Comparison of ENCODE assay signal across 17 cellular contexts in the genomic region with DNA sequence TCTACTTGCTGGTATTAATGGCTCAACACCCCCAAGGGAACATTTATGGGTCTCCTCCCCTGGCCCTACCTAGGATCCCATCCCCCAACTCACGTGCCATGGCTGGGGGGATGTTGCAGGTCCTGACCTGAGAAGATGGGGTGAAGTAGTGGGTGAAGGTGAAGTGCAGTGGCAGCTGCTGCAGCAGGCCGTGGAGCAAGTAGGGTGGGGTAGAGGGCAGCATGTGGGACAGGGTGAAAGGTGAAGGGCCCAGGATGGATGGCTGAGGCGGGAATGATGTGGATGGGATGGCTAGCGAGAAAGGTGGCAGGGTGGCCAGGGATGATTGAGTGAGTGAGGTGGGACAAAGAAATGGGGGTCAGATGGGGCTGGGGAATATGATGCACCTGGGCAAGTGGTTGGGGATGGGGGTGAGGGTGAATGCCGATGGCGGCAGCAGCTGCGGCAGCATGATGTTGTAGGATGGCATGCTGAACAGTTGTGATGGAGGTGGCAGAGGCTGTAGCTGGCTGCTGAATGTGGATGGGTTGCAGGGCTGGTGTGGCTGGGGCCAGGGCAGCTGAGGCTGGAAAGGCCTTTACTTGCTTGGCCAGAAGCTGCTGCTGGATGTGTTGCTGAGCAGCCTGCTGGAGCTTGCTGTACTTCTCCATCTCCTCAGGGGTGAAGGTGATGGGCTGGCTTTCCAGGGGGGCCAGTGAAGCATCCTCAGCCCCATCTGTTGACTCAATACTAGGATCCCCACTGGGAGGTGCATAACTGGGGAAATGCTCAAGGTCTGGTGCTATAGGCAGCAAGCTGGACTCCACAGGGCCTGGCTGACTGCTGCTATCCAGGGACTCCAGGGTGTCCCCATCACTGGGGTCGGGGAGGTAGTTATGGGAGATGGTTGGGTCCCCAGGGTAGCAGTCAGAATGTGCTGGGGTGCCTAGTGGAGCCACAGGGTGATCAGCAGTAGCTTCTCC. TPM values are rescaled to one million over a fixed set of nuclear protein-coding genes. Genes with fewer than 3 reads are reported as not detected.
DNase-seq lines count a peak whose midpoint lies in the region; ATAC-seq, FAIRE-seq and TF ChIP-seq lines count a peak whose summit lies in the region.
"Had no signal": no experiment of that assay in that cellular context is flagged by ENCODE, and none has a peak within 500 bp of the region (broad histone marks: within the 10 kb centered on the region; RNA-seq: fewer than 3 reads in every experiment).

No MANE protein-coding gene starts in this region.

- no peaks in the 10 kb centered on the region for H3K79me2 ChIP-seq in GM12878 (ENCODE audit: control insufficient read depth, insufficient read depth, low read length)

- no peak for TF ChIP-seq RAD21 in GM12878 (IDR thresholded peaks at IDR 0.05; ENCODE audit: insufficient read depth, low read depth, low read length)

- RAD21 ChIA-PET in GM12878 (lab: Charles Lee; ENCODE audit: unreplicated experiment) = interaction anchor here (5.3 kb wide), 1 partner anchor 125 kb away, joined by 31 read pairs; no protein-coding TSS in a partner anchor

- H3K9me3 Mint-ChIP-seq in memory B cell = no peaks in the 10 kb centered on the region
- H3K9me3 Mint-ChIP-seq in type B pancreatic cell = no peaks in the 10 kb centered on the region
- H3K9me3 Mint-ChIP-seq: CD4-positive, alpha-beta T cell had no signal

- no peaks in the 10 kb centered on the region for H3K27me3 ChIP-seq in left ventricle myocardium inferior (ENCODE audit: low read depth)
- H3K27me3 ChIP-seq in GM12878 (replicated peaks in 1 of 2; ENCODE audit: control insufficient read depth in 2 of 2, insufficient read depth in 2 of 2, low read length in 1 of 2) = no peaks in the 10 kb centered on the region

- H3K4me1 Mint-ChIP-seq in memory B cell (peaks cover 4% of the 10 kb centered on the region), type B pancreatic cell (ENCODE audit: unreplicated experiment) (no peaks in the 10 kb centered on the region)

- FAIRE-seq in GM12878 (lab: Jason Lieb, UNC) = no peak

- no peak for DNase-seq in Right ventricle myocardium superior
- DNase-seq in left ventricle myocardium inferior = no peak
- DNase-seq in GM12878 (ENCODE audit: low read depth, low spot score) = no peak
- no peak for DNase-seq in memory B cell (ENCODE audit: low spot score in 2 of 2)
- peak; percentile 50 for DNase-seq in type B pancreatic cell (ENCODE audit: extremely low spot score, unreplicated experiment)
- DNase-seq in ureter (ENCODE audit: low spot score) = no peak
- DNase-seq: AML-193; CD4-positive, alpha-beta T cell; GF-D8; KBM-7; NCI-H1048; NCI-H226; NCI-H526 treated with DMSO at 0.1 percent for 48 hours; PC-3 had no signal

- peaks cover 69% of the 10 kb centered on the region for H3K36me3 ChIP-seq in left ventricle myocardium inferior
- peaks cover 19 to 33% of the 10 kb centered on the region in 2 experiments for H3K36me3 ChIP-seq in GM12878 (ENCODE audit: control insufficient read depth in 2 of 2, insufficient read depth in 2 of 2, low read length in 1 of 2)

- TF ChIP-seq EP300 in GM12878 (IDR thresholded peaks at IDR 0.05; ENCODE audit: borderline replicate concordance in 1 of 2, control insufficient read depth in 1 of 2, low read depth in 2 of 2, low read length in 2 of 2) = no peak

- no peak overlapping the region for H3K27ac ChIP-seq in left ventricle myocardium inferior (replicated peaks)
- H3K27ac ChIP-seq in GM12878 (ENCODE audit: control insufficient read depth, insufficient read depth) = no peak overlapping the region

- H3K36me3 Mint-ChIP-seq in memory B cell (peaks cover 35% of the 10 kb centered on the region), type B pancreatic cell (peaks cover 22% of the 10 kb centered on the region)

- H3K27ac Mint-ChIP-seq in memory B cell = peak overlapping the region; percentile 40
- H3K27ac Mint-ChIP-seq in type B pancreatic cell = no peak overlapping the region
- H3K27ac Mint-ChIP-seq: CD4-positive, alpha-beta T cell had no signal

- ATAC-seq in Right ventricle myocardium superior (ENCODE audit: poor library complexity) (peak; percentile 9), GM12878 (no peak), memory B cell (ENCODE audit: low read depth) (no peak), GM21390 (IDR thresholded peaks at IDR 0.05; ENCODE audit: unreplicated experiment) (no peak), GM18867 (IDR thresholded peaks at IDR 0.05; ENCODE audit: unreplicated experiment) (no peak)
- ATAC-seq: HCT116, PC-3 had no signal

- SMC1A ChIA-PET in GM12878 (lab: Charles Lee; ENCODE audit: uncharacterized antibody, unreplicated experiment) = interaction anchor here (3.0 kb wide), 1 partner anchor 126 kb away, joined by 13 read pairs; no protein-coding TSS in a partner anchor

- H3K4me1 ChIP-seq in left ventricle myocardium inferior = no peaks in the 10 kb centered on the region
- peaks cover 5% of the 10 kb centered on the region for H3K4me1 ChIP-seq in GM12878 (ENCODE audit: control insufficient read depth, insufficient read depth, low read length)

- H2AFZ ChIP-seq in GM12878 (ENCODE audit: control insufficient read depth, low read depth, low read length) = no peak overlapping the region

- intact Hi-C loops in Right ventricle myocardium superior (cut with DNase I) = loop anchor here (5.0 kb wide), 1 partner anchor 125 kb away; no protein-coding TSS in a partner anchor
- intact Hi-C loops in left ventricle myocardium inferior (cut with micrococcal nuclease) = no loop called here
- intact Hi-C loops in GM12878 (cut with micrococcal nuclease; ENCODE audit: unreplicated experiment) = no loop called here

- H3K9me3 ChIP-seq in left ventricle myocardium inferior (replicated peaks) (no peaks in the 10 kb centered on the region), GM12878 (replicated peaks; ENCODE audit: control insufficient read depth, insufficient read depth, low read length) (no peaks in the 10 kb centered on the region)

- CTCF ChIA-PET in GM12878 (lab: Yijun Ruan, JAX) = interaction anchor here (0.9 to 8.1 kb wide), 4 partner anchors 30 to 125 kb away, joined by 3 to 97 read pairs (median 3); no protein-coding TSS in a partner anchor

- no TSS peak for BruUV-seq in GM12878 (replicated peaks; lab: Mats Ljungman, UMichigan)

- H4K20me1 ChIP-seq in GM12878 (ENCODE audit: control insufficient read depth, insufficient read depth) = no peaks in the 10 kb centered on the region

- POLR2A ChIA-PET in GM12878 (lab: Charles Lee) = no interaction called here

- in situ Hi-C loops in GM12878 (cut with MboI) = no loop called here

- TF ChIP-seq CTCF in left ventricle myocardium inferior (IDR thresholded peaks at IDR 0.05; ENCODE audit: borderline replicate concordance) = no peak
- no peak for TF ChIP-seq CTCF in GM12878 (IDR thresholded peaks at IDR 0.05 in 2 of 3, conservative IDR thresholded peaks at IDR 0.05 in 1 of 3; ENCODE audit: control insufficient read depth in 2 of 3, extremely low read depth in 1 of 3, insufficient read depth in 1 of 3, low read depth in 3 of 3, low read length in 3 of 3)
- no peak for TF ChIP-seq CTCF in type B pancreatic cell (conservative IDR thresholded peaks at IDR 0.05)

- H3K4me3 Mint-ChIP-seq in memory B cell (no peak overlapping the region), type B pancreatic cell (no peak overlapping the region)
- H3K4me3 Mint-ChIP-seq: CD4-positive, alpha-beta T cell had no signal

- no peak overlapping the region for H3K4me2 ChIP-seq in GM12878 (ENCODE audit: control insufficient read depth, insufficient read depth)

- H3K4me3 ChIP-seq in left ventricle myocardium inferior (no peak overlapping the region), GM12878 (no peak overlapping the region)

- no peaks in the 10 kb centered on the region for H3K27me3 Mint-ChIP-seq in memory B cell
- H3K27me3 Mint-ChIP-seq in type B pancreatic cell = no peaks in the 10 kb centered on the region
- H3K27me3 Mint-ChIP-seq: CD4-positive, alpha-beta T cell had no signal

- peak; percentile 47 for TF ChIP-seq POLR2A in GM12878 (IDR thresholded peaks at IDR 0.05; ENCODE audit: low read depth, low read length)

- no peak overlapping the region for H3K9ac ChIP-seq in GM12878 (ENCODE audit: control insufficient read depth, insufficient read depth, low read length)

- 92% methylated on average over 8 of the region's 8 CpGs for WGBS in GM12878 (ENCODE audit: insufficient coverage, insufficient replicate concordance, low lambda C conversion rate, missing lambda C conversion rate)

RNA-seq across cellular contexts. Expression of gene ITGA2B, which starts 8.3 kb away (rescaled TPM):
- total RNA-seq in Right ventricle myocardium superior = 0.62 TPM
- total RNA-seq in left ventricle myocardium inferior = 0.91 TPM
- 0.64 TPM in 1 of 2 replicates, not detected in the other for total RNA-seq in GM12878 (2013; cell fraction: nucleolus; rRNA removed)
- total RNA-seq in GM12878 (2014; rRNA removed) = 0.05 and 0.06 TPM in 2 replicates
- 0.04 TPM in 1 of 2 replicates, not detected in the other for total RNA-seq in GM12878 (2014; rRNA removed; fragmentation: Illumina TruSeq; extraction: Trizol)
- 0.29 and 0.51 TPM in 2 replicates for total RNA-seq in GM12878 (2021)
- 0.09 TPM for polyA plus RNA-seq in GM12878 (2011; ENCODE audit: low read depth)
- 0.15 TPM in 1 of 2 replicates, not detected in the other for polyA plus RNA-seq in GM12878 (2011; rRNA removed)
- polyA plus RNA-seq in GM12878 (2011; cell fraction: cytosol; rRNA removed) = 0.03 TPM in 1 of 2 replicates, not detected in the other
- 0.37 and 0.48 TPM in 2 replicates for polyA plus RNA-seq in GM12878 (2011; cell fraction: nucleus; rRNA removed)
- polyA plus RNA-seq in GM12878 (2012) = 0.45 and 0.63 TPM in 2 replicates
- not detected in 2 replicates for polyA plus RNA-seq in GM12878 (2014; fragmentation: Illumina TruSeq; extraction: Trizol)
- under 1 TPM; 0.34 to 0.46 TPM for polyA plus RNA-seq in GM12878 (2014; fragmentation: Nextera tagmentation; extraction: Ambion mirVana)
- 0.12 and 0.39 TPM in 2 replicates for polyA plus RNA-seq in GM12878 (2014; rRNA removed)
- polyA plus RNA-seq in GM12878 (2016; fragmentation: Nextera tagmentation; extraction: Ambion mirVana) = under 1 TPM; 0.21 to 0.27 TPM
- polyA minus RNA-seq in GM12878 (2011; rRNA and poly(A)+ RNA removed) = not detected in 2 replicates
- polyA minus RNA-seq in GM12878 (2011; cell fraction: cytosol; rRNA and poly(A)+ RNA removed) = not detected in 2 replicates
- polyA minus RNA-seq in GM12878 (2011; cell fraction: nucleus; rRNA and poly(A)+ RNA removed) = 0.12 TPM in 1 of 2 replicates, not detected in the other
- 0.69 and 8.8 TPM in 2 replicates for total RNA-seq in type B pancreatic cell (ENCODE audit: low replicate concordance)
- 1.1 TPM for total RNA-seq in ureter

RNA-seq across cellular contexts. Expression of gene FAM171A2, which starts 34.1 kb away (rescaled TPM):
- total RNA-seq in Right ventricle myocardium superior = 0.62 TPM
- total RNA-seq in left ventricle myocardium inferior = 0.55 TPM
- 0.37 TPM in 1 of 2 replicates, not detected in the other for total RNA-seq in GM12878 (2013; cell fraction: nucleolus; rRNA removed)
- 1.1 and 1.3 TPM in 2 replicates for total RNA-seq in GM12878 (2014; rRNA removed)
- total RNA-seq in GM12878 (2014; rRNA removed; fragmentation: Illumina TruSeq; extraction: Trizol) = 0.09 and 0.36 TPM in 2 replicates
- 1.3 and 1.7 TPM in 2 replicates for total RNA-seq in GM12878 (2021)
- polyA plus RNA-seq in GM12878 (2011; ENCODE audit: low read depth) = 0.10 TPM
- polyA plus RNA-seq in GM12878 (2011; rRNA removed) = 0.04 and 0.18 TPM in 2 replicates
- polyA plus RNA-seq in GM12878 (2011; cell fraction: cytosol; rRNA removed) = 0.16 and 0.33 TPM in 2 replicates
- polyA plus RNA-seq in GM12878 (2011; cell fraction: nucleus; rRNA removed) = 0.34 and 0.39 TPM in 2 replicates
- 0.57 and 0.59 TPM in 2 replicates for polyA plus RNA-seq in GM12878 (2012)
- polyA plus RNA-seq in GM12878 (2014; fragmentation: Illumina TruSeq; extraction: Trizol) = 0.13 TPM in 1 of 2 replicates, not detected in the other
- under 1 TPM in 1 of 2 experiments, not detected in 1; 0.09 TPM for polyA plus RNA-seq in GM12878 (2014; fragmentation: Nextera tagmentation; extraction: Ambion mirVana)
- polyA plus RNA-seq in GM12878 (2014; rRNA removed) = 0.82 and 1.1 TPM in 2 replicates
- under 1 TPM in 1 of 2 experiments, not detected in 1; 0.08 TPM for polyA plus RNA-seq in GM12878 (2016; fragmentation: Nextera tagmentation; extraction: Ambion mirVana)
- polyA minus RNA-seq in GM12878 (2011; rRNA and poly(A)+ RNA removed) = 0.22 and 0.41 TPM in 2 replicates
- 0.83 TPM in 1 of 2 replicates, not detected in the other for polyA minus RNA-seq in GM12878 (2011; cell fraction: cytosol; rRNA and poly(A)+ RNA removed)
- 0.12 and 0.38 TPM in 2 replicates for polyA minus RNA-seq in GM12878 (2011; cell fraction: nucleus; rRNA and poly(A)+ RNA removed)
- total RNA-seq in type B pancreatic cell (ENCODE audit: low replicate concordance) = 13.3 and 34.7 TPM in 2 replicates
- total RNA-seq in ureter = 0.78 TPM

RNA-seq across cellular contexts. Expression of gene GRN, which starts 52.7 kb away (rescaled TPM):
- total RNA-seq in Right ventricle myocardium superior (135 TPM), left ventricle myocardium inferior (160 TPM), GM12878 (2014; rRNA removed) (275 and 367 TPM in 2 replicates), GM12878 (2014; rRNA removed; fragmentation: Illumina TruSeq; extraction: Trizol) (64.5 and 85.4 TPM in 2 replicates), GM12878 (2021) (361 and 389 TPM in 2 replicates), type B pancreatic cell (ENCODE audit: low replicate concordance) (183 and 236 TPM in 2 replicates), ureter (341 TPM)
- 191 and 195 TPM in 2 replicates for total RNA-seq in GM12878 (2013; cell fraction: nucleolus; rRNA removed)
- 195 TPM for polyA plus RNA-seq in GM12878 (2011; ENCODE audit: low read depth)
- polyA plus RNA-seq in GM12878 (2011; rRNA removed) (10.5 and 58.2 TPM in 2 replicates), GM12878 (2014; fragmentation: Illumina TruSeq; extraction: Trizol) (30.9 and 120 TPM in 2 replicates), GM12878 (2014; fragmentation: Nextera tagmentation; extraction: Ambion mirVana) (10 to 100 TPM; 22.3 to 33.2 TPM), GM12878 (2014; rRNA removed) (158 and 192 TPM in 2 replicates), GM12878 (2016; fragmentation: Nextera tagmentation; extraction: Ambion mirVana) (100 to 1,000 TPM; 351 to 363 TPM)
- polyA plus RNA-seq in GM12878 (2011; cell fraction: cytosol; rRNA removed) = 78.4 and 102 TPM in 2 replicates
- polyA plus RNA-seq in GM12878 (2011; cell fraction: nucleus; rRNA removed) = 485 and 500 TPM in 2 replicates
- 241 and 346 TPM in 2 replicates for polyA plus RNA-seq in GM12878 (2012)
- 55.3 and 92.2 TPM in 2 replicates for polyA minus RNA-seq in GM12878 (2011; rRNA and poly(A)+ RNA removed)
- polyA minus RNA-seq in GM12878 (2011; cell fraction: cytosol; rRNA and poly(A)+ RNA removed) = 92.2 and 92.5 TPM in 2 replicates
- 83.1 and 106 TPM in 2 replicates for polyA minus RNA-seq in GM12878 (2011; cell fraction: nucleus; rRNA and poly(A)+ RNA removed)
